3 cellular contexts compared by ENCODE assay signal in the genomic region with DNA sequence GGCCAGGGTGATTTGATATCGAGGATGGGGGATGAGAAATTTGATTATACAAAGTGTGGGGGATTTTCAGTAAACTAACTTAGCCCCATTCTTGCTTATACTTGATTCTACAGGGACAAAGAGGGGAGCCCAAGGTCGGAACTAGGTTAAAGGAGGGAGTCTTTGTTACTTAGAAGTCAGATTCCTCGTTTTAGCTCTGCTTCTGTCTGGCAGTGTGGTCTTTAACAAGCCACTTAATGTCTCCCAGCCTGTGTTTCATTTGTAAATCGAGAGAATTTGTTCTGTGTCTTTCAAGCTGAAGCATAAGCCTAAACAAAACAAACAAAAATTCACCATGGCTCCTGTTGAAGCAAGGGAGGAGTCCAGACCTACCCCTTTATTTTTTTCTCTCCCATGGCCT.
TF ChIP-seq lines count a peak whose summit lies in the region.

No MANE protein-coding gene starts in this region.

TF ChIP-seq in GM23338, 12 proteins besides CTCF, POLR2A, EP300 and RAD21 (continues in another document):
- TF ChIP-seq CREB1 (CRISPR knock-in tag; IDR thresholded peaks at IDR 0.05; ENCODE audit: low read depth) (no peak), EZH2 (IDR thresholded peaks at IDR 0.05; ENCODE audit: low read depth, unreplicated experiment) (no peak), STAT1 (IDR thresholded peaks at IDR 0.05; ENCODE audit: unreplicated experiment) (no peak), ETS1 (IDR thresholded peaks at IDR 0.05) (no peak), JUNB (IDR thresholded peaks at IDR 0.05; ENCODE audit: unreplicated experiment) (no peak), POLR2AphosphoS5 (IDR thresholded peaks at IDR 0.05; ENCODE audit: low read depth) (no peak), EZH2phosphoT487 (IDR thresholded peaks at IDR 0.05; ENCODE audit: unreplicated experiment) (no peak), NANOG (IDR thresholded peaks at IDR 0.05; ENCODE audit: borderline replicate concordance) (no peak)
- TF ChIP-seq, protein P1, sequence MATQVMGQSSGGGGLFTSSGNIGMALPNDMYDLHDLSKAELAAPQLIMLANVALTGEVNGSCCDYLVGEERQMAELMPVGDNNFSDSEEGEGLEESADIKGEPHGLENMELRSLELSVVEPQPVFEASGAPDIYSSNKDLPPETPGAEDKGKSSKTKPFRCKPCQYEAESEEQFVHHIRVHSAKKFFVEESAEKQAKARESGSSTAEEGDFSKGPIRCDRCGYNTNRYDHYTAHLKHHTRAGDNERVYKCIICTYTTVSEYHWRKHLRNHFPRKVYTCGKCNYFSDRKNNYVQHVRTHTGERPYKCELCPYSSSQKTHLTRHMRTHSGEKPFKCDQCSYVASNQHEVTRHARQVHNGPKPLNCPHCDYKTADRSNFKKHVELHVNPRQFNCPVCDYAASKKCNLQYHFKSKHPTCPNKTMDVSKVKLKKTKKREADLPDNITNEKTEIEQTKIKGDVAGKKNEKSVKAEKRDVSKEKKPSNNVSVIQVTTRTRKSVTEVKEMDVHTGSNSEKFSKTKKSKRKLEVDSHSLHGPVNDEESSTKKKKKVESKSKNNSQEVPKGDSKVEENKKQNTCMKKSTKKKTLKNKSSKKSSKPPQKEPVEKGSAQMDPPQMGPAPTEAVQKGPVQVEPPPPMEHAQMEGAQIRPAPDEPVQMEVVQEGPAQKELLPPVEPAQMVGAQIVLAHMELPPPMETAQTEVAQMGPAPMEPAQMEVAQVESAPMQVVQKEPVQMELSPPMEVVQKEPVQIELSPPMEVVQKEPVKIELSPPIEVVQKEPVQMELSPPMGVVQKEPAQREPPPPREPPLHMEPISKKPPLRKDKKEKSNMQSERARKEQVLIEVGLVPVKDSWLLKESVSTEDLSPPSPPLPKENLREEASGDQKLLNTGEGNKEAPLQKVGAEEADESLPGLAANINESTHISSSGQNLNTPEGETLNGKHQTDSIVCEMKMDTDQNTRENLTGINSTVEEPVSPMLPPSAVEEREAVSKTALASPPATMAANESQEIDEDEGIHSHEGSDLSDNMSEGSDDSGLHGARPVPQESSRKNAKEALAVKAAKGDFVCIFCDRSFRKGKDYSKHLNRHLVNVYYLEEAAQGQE (IDR thresholded peaks at IDR 0.05; ENCODE audit: unreplicated experiment): no peak

TF ChIP-seq in H1, 55 proteins besides CTCF, POLR2A, EP300 and RAD21:
- TF ChIP-seq KDM5A (IDR thresholded peaks at IDR 0.05; ENCODE audit: low read length) (no peak), HDAC6 (IDR thresholded peaks at IDR 0.05; ENCODE audit: low read depth, low read length) (no peak), HDAC2 (IDR thresholded peaks at IDR 0.05; ENCODE audit: borderline replicate concordance in 1 of 2, low read depth in 2 of 2, low read length in 2 of 2) (no peak)

TF ChIP-seq in neural cell, 6 proteins besides CTCF, POLR2A, EP300 and RAD21:
- TF ChIP-seq SMC3 (conservative IDR thresholded peaks at IDR 0.05; ENCODE audit: poor library complexity) (no peak), TAF1 (IDR thresholded peaks at IDR 0.05; ENCODE audit: low read depth) (no peak), EZH2 (IDR thresholded peaks at IDR 0.05; ENCODE audit: borderline replicate concordance, insufficient read depth, low read length, poor library complexity, severe bottlenecking) (no peak), POLR2AphosphoS5 (IDR thresholded peaks at IDR 0.05) (no peak), MXI1 (conservative IDR thresholded peaks at IDR 0.05; ENCODE audit: poor library complexity, severe bottlenecking) (no peak)
- TF ChIP-seq, protein P1 (IDR thresholded peaks at IDR 0.05; ENCODE audit: borderline replicate concordance): no peak
